In the genomic region with DNA sequence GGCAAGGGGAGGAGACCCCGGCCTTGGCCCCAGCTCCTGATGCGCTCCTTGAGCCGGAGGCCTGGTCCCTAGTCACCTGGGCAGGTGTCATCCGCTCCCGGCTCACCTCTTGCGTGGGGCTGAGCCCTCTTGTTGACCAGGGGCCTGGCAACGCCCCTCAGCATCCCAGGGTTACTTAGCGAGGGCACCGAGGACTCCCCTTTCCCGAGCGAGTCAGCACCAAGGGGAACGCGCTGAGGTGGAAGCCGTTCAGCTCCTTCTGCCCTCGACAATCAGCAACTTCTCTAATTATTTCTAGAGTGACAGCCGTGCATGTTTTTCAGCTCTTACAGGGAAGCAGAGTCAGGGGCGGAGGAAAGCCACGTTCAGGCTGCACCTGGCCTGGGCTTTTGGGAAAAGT, we compare ENCODE assay signal across 8 cellular contexts. TPM values are rescaled to one million over a fixed set of nuclear protein-coding genes. Genes with fewer than 3 reads are reported as not detected.
DNase-seq lines count a peak whose midpoint lies in the region; ATAC-seq, FAIRE-seq and TF ChIP-seq lines count a peak whose summit lies in the region.

No MANE protein-coding gene starts in this region.

- H3K27me3 Mint-ChIP-seq in astrocyte (ENCODE audit: low read depth, unreplicated experiment) = peaks cover 35% of the 10 kb centered on the region

- H3K27me3 ChIP-seq in heart left ventricle (peaks cover 0 to 13% (median 0%) of the 10 kb centered on the region in 9 donors), astrocyte (ENCODE audit: insufficient read depth, low read length) (peaks cover 6% of the 10 kb centered on the region), lower lobe of right lung (ENCODE audit: low read depth) (peaks cover 9% of the 10 kb centered on the region), uterus (no peaks in the 10 kb centered on the region)

- peak overlapping the region; percentile 93 for H3K4me2 ChIP-seq in astrocyte (ENCODE audit: low read length)

- peaks cover 2% of the 10 kb centered on the region for H3K36me3 Mint-ChIP-seq in astrocyte (ENCODE audit: low read depth, unreplicated experiment)

- intact Hi-C loops in heart left ventricle (cut with DNase I) (loop anchor here in 3 of 10 donors (1.0 to 5.0 kb wide), 3 partner anchors 291 to 336 kb away; partner anchors contain the start of gene ERRFI1 (in 2 of the 3)), cardiac septum (cut with DNase I) (no loop called here), lower lobe of right lung (cut with DNase I) (no loop called here), uterus (cut with DNase I; ENCODE audit: low total_unique reads) (loop anchor here (5.0 kb wide), 1 partner anchor 291 kb away; the partner anchor contains the start of gene ERRFI1)

- no peaks in the 10 kb centered on the region for H3K9me3 ChIP-seq in heart left ventricle
- H3K9me3 ChIP-seq in astrocyte (ENCODE audit: insufficient read depth, low read depth, low read length) = no peaks in the 10 kb centered on the region
- no peaks in the 10 kb centered on the region for H3K9me3 ChIP-seq in lower lobe of right lung
- no peaks in the 10 kb centered on the region for H3K9me3 ChIP-seq in uterus

- peak overlapping the region; percentile 71 for H3K4me3 Mint-ChIP-seq in astrocyte (ENCODE audit: unreplicated experiment)

- DNase-seq in heart left ventricle (no peak), cardiac septum (ENCODE audit: low spot score) (no peak), astrocyte (ENCODE audit: low read depth) (no peak), lower lobe of right lung (no peak), uterus (no peak), NCI-H187 (lab: John Stamatoyannopoulos, UW) (no peak), activated gamma-delta T cell (lab: John Stamatoyannopoulos, UW) (no peak)

- ATAC-seq in heart left ventricle (peak in 1 of 4 donors; percentile 2), lower lobe of right lung (peak; percentile 3 to 4), GM21576 (IDR thresholded peaks at IDR 0.05; ENCODE audit: unreplicated experiment) (no peak)

- no peaks in the 10 kb centered on the region for H4K20me1 ChIP-seq in astrocyte (ENCODE audit: insufficient read depth, low read length)

- no peak for FAIRE-seq in astrocyte (lab: Jason Lieb, UNC)

- H3K27ac ChIP-seq in heart left ventricle = peak overlapping the region in 8 of 12 donors; percentile 22 to 77 (median 62)
- no peak overlapping the region for H3K27ac ChIP-seq in astrocyte (ENCODE audit: low read depth, low read length)
- H3K27ac ChIP-seq in lower lobe of right lung = no peak overlapping the region
- H3K27ac ChIP-seq in uterus = peak overlapping the region; percentile 70 to 76

- peaks cover 9% of the 10 kb centered on the region for H3K4me1 Mint-ChIP-seq in astrocyte (ENCODE audit: low read depth, unreplicated experiment)

- no peak for TF ChIP-seq POLR2A in heart left ventricle (IDR thresholded peaks at IDR 0.05)
- no peak for TF ChIP-seq POLR2A in uterus (IDR thresholded peaks at IDR 0.05)

- no peak for TF ChIP-seq CTCF in heart left ventricle (IDR thresholded peaks at IDR 0.05)
- TF ChIP-seq CTCF in astrocyte (IDR thresholded peaks at IDR 0.05; ENCODE audit: insufficient read depth, low read depth, low read length) = no peak
- TF ChIP-seq CTCF in lower lobe of right lung (IDR thresholded peaks at IDR 0.05) = no peak
- TF ChIP-seq CTCF in uterus (IDR thresholded peaks at IDR 0.05) = no peak

- no peak overlapping the region for H3K27ac Mint-ChIP-seq in astrocyte (ENCODE audit: unreplicated experiment)

- peaks cover 1% of the 10 kb centered on the region for H3K9me3 Mint-ChIP-seq in astrocyte (ENCODE audit: unreplicated experiment)

- H3K9ac ChIP-seq in astrocyte (ENCODE audit: low read length) = peak overlapping the region; percentile 76

- no peaks in the 10 kb centered on the region for H3K79me2 ChIP-seq in astrocyte (ENCODE audit: insufficient read depth, low read length)

- H2AFZ ChIP-seq in astrocyte (ENCODE audit: low read depth, low read length) = peak overlapping the region; percentile 87

- H3K4me3 ChIP-seq in heart left ventricle (peak overlapping the region; percentile 67 to 95 (median 76)), astrocyte (ENCODE audit: insufficient read depth, low read depth, low read length) (peak overlapping the region; percentile 66), lower lobe of right lung (peak overlapping the region; percentile 66), uterus (peak overlapping the region; percentile 56 to 64)

- 13 to 29% (median 16%) methylated on average over 6 to 18 of the region's 18 CpGs for WGBS in heart left ventricle, 4 donors

- H3K36me3 ChIP-seq in heart left ventricle = no peaks in the 10 kb centered on the region
- no peaks in the 10 kb centered on the region for H3K36me3 ChIP-seq in astrocyte (ENCODE audit: insufficient read depth, low read length)
- H3K36me3 ChIP-seq in lower lobe of right lung = no peaks in the 10 kb centered on the region
- no peaks in the 10 kb centered on the region for H3K36me3 ChIP-seq in uterus

- H3K4me1 ChIP-seq in heart left ventricle = peaks cover 0 to 26% (median 15%) of the 10 kb centered on the region in 12 donors
- peaks cover 14% of the 10 kb centered on the region for H3K4me1 ChIP-seq in astrocyte (ENCODE audit: insufficient read depth, low read length)
- peaks cover 33% of the 10 kb centered on the region for H3K4me1 ChIP-seq in lower lobe of right lung
- H3K4me1 ChIP-seq in uterus = no peaks in the 10 kb centered on the region

RNA-seq across cellular contexts. Expression of gene SLC45A1, which starts 0.5 kb away (rescaled TPM):
- total RNA-seq in heart left ventricle = 1 to 10 TPM in 7 of 9 donors, under 1 TPM in 2; 0.61 to 6.2 (median 1.6) TPM
- 1 to 10 TPM; 1.3 to 2.9 TPM for polyA plus RNA-seq in heart left ventricle
- total RNA-seq in cardiac septum = 1.8 TPM
- total RNA-seq in astrocyte = 0.95 and 1.0 TPM in 2 replicates
- 0.92 TPM for total RNA-seq in lower lobe of right lung
- 10 to 100 TPM in 2 of 4 donors, 1 to 10 TPM in 1, under 1 TPM in 1; 0.51 to 13.8 (median 7.4) TPM for total RNA-seq in uterus

Comparison
In these comparisons a context has a peak if more than half of its experiments do, and no peak if none do; other contexts are left out.
1. H3K27ac ChIP-seq: peak in heart left ventricle (8 of 12) and uterus (2 of 2); none in astrocyte (single experiment) and lower lobe of right lung (single experiment).
2. Peak in every context shown above with its lines, with median percentiles within 50 percentile points of each other: H3K4me3 ChIP-seq.